8 cellular contexts compared by ENCODE assay signal in genomic region chr6:107916961-107917360, GRCh38. TPM values are rescaled to one million over a fixed set of nuclear protein-coding genes. Genes with fewer than 3 reads are reported as not detected.
DNase-seq lines count a peak whose midpoint lies in the region; ATAC-seq, FAIRE-seq and TF ChIP-seq lines count a peak whose summit lies in the region.
"Not testable (repeated sequence)": the region's sequence is repeated elsewhere in the genome, so short reads cannot be mapped to it uniquely, and the experiment has no call there.

No MANE protein-coding gene starts in this region.

- H3K9ac ChIP-seq in HUES6 (ENCODE audit: low read length); HepG2 (ENCODE audit: insufficient read depth, low read depth, low read length): not testable (repeated sequence)

- TF ChIP-seq RAD21 in HepG2 (CRISPR knock-in tag; IDR thresholded peaks at IDR 0.05) = not testable (repeated sequence)

- in situ Hi-C loops in HepG2 (cut with HindIII; ENCODE audit: extremely low pct_ligation_motif_present, low pct_unique_long_range_greater_than_20kb) = not testable (repeated sequence)

- peak overlapping the region; percentile 26 for H3K27ac Mint-ChIP-seq in activated CD4-positive, alpha-beta T cell treated with anti-CD3 and anti-CD28 coated beads for 36 hours
- peak overlapping the region; percentile 55 for H3K27ac Mint-ChIP-seq in activated CD8-positive, alpha-beta T cell treated with anti-CD3 and anti-CD28 coated beads for 36 hours
- peak overlapping the region; percentile 71 for H3K27ac Mint-ChIP-seq in activated T-helper 17 cell treated with anti-CD3 and anti-CD28 coated beads, Interleukin-2, amount 50 U/mL, for 72 hours
- H3K27ac Mint-ChIP-seq in activated naive CD8-positive, alpha-beta T cell treated with anti-CD3 and anti-CD28 coated beads for 36 hours = peak overlapping the region; percentile 44
- not testable (repeated sequence) for H3K27ac Mint-ChIP-seq in endothelial cell (ENCODE audit: unreplicated experiment)
- peak overlapping the region; percentile 18 for H3K27ac Mint-ChIP-seq in stimulated activated effector memory CD8-positive, alpha-beta T cell treated with anti-CD3 and anti-CD28 coated beads, Interleukin-12 subunit alpha, Interleukin-12 subunit beta, amount 100 ng/mL, for 72 hours

- not testable (repeated sequence) for H3K79me2 ChIP-seq in HepG2 (ENCODE audit: insufficient read depth, low read length)

- not testable (repeated sequence) for TF ChIP-seq CTCF in activated CD8-positive, alpha-beta T cell treated with anti-CD3 and anti-CD28 coated beads for 36 hours (IDR thresholded peaks at IDR 0.05); endothelial cell (IDR thresholded peaks at IDR 0.05; ENCODE audit: unreplicated experiment); HepG2 (CRISPR knock-in tag; IDR thresholded peaks at IDR 0.05)

- H3K9me3 Mint-ChIP-seq in activated CD4-positive, alpha-beta T cell treated with anti-CD3 and anti-CD28 coated beads for 36 hours (ENCODE audit: low read depth); activated CD8-positive, alpha-beta T cell treated with anti-CD3 and anti-CD28 coated beads for 36 hours; activated T-helper 17 cell treated with anti-CD3 and anti-CD28 coated beads, Interleukin-2, amount 50 U/mL, for 72 hours; stimulated activated effector memory CD8-positive, alpha-beta T cell treated with anti-CD3 and anti-CD28 coated beads, Interleukin-12 subunit alpha, Interleukin-12 subunit beta, amount 100 ng/mL, for 72 hours: not testable (repeated sequence)
- H3K9me3 Mint-ChIP-seq in activated naive CD8-positive, alpha-beta T cell treated with anti-CD3 and anti-CD28 coated beads for 36 hours = peaks cover 11% of the 10 kb centered on the region
- H3K9me3 Mint-ChIP-seq in endothelial cell (ENCODE audit: unreplicated experiment) = peaks cover 36% of the 10 kb centered on the region

- not testable (repeated sequence) for ATAC-seq in activated CD4-positive, alpha-beta T cell treated with anti-CD3 and anti-CD28 coated beads for 36 hours; activated CD8-positive, alpha-beta T cell treated with anti-CD3 and anti-CD28 coated beads for 36 hours; activated T-helper 17 cell treated with anti-CD3 and anti-CD28 coated beads, Interleukin-2, amount 50 U/mL, for 72 hours (replicated peaks); HepG2; stimulated activated effector memory CD8-positive, alpha-beta T cell treated with anti-CD3 and anti-CD28 coated beads, Interleukin-12 subunit alpha, Interleukin-12 subunit beta, amount 100 ng/mL, for 72 hours

- H3K36me3 Mint-ChIP-seq in activated CD4-positive, alpha-beta T cell treated with anti-CD3 and anti-CD28 coated beads for 36 hours (ENCODE audit: low read depth) = peaks cover 69% of the 10 kb centered on the region
- H3K36me3 Mint-ChIP-seq in activated CD8-positive, alpha-beta T cell treated with anti-CD3 and anti-CD28 coated beads for 36 hours (ENCODE audit: low read depth) = peaks cover 59% of the 10 kb centered on the region
- H3K36me3 Mint-ChIP-seq in activated T-helper 17 cell treated with anti-CD3 and anti-CD28 coated beads, Interleukin-2, amount 50 U/mL, for 72 hours (ENCODE audit: low read depth) = peaks cover 91% of the 10 kb centered on the region
- H3K36me3 Mint-ChIP-seq in activated naive CD8-positive, alpha-beta T cell treated with anti-CD3 and anti-CD28 coated beads for 36 hours = peaks cover 57% of the 10 kb centered on the region
- peaks cover 84% of the 10 kb centered on the region for H3K36me3 Mint-ChIP-seq in endothelial cell (ENCODE audit: low read depth, unreplicated experiment)
- peaks cover 87% of the 10 kb centered on the region for H3K36me3 Mint-ChIP-seq in stimulated activated effector memory CD8-positive, alpha-beta T cell treated with anti-CD3 and anti-CD28 coated beads, Interleukin-12 subunit alpha, Interleukin-12 subunit beta, amount 100 ng/mL, for 72 hours

- H3K27ac ChIP-seq in HUES6 (ENCODE audit: low read depth, low read length); HepG2 (ENCODE audit: extremely low read length, insufficient read depth, low read length): not testable (repeated sequence)

- H3K27me3 Mint-ChIP-seq in activated CD4-positive, alpha-beta T cell treated with anti-CD3 and anti-CD28 coated beads for 36 hours; activated CD8-positive, alpha-beta T cell treated with anti-CD3 and anti-CD28 coated beads for 36 hours; activated T-helper 17 cell treated with anti-CD3 and anti-CD28 coated beads, Interleukin-2, amount 50 U/mL, for 72 hours; activated naive CD8-positive, alpha-beta T cell treated with anti-CD3 and anti-CD28 coated beads for 36 hours; endothelial cell (ENCODE audit: unreplicated experiment): not testable (repeated sequence)

- not testable (repeated sequence) for H4K20me1 ChIP-seq in HepG2 (ENCODE audit: insufficient read depth, low read length)

- WGBS in HepG2 (ENCODE audit: low lambda C conversion rate) = 97% methylated on average over 6 of the region's 6 CpGs

- not testable (repeated sequence) for TF ChIP-seq EP300 in HepG2 (IDR thresholded peaks at IDR 0.05; ENCODE audit: low read depth in 2 of 2, low read length in 2 of 2); HepG2 (CRISPR knock-in tag; IDR thresholded peaks at IDR 0.05; ENCODE audit: borderline replicate concordance)

- BruUV-seq in HepG2 (replicated peaks; lab: Mats Ljungman, UMichigan) = TSS peak; percentile 5

- DNase-seq in activated CD4-positive, alpha-beta T cell treated with anti-CD3 and anti-CD28 coated beads for 36 hours; activated CD8-positive, alpha-beta T cell treated with anti-CD3 and anti-CD28 coated beads for 36 hours; activated naive CD8-positive, alpha-beta T cell treated with anti-CD3 and anti-CD28 coated beads for 36 hours; endothelial cell (ENCODE audit: low spot score); HepG2 (ENCODE audit: low spot score); stimulated activated effector memory CD8-positive, alpha-beta T cell treated with anti-CD3 and anti-CD28 coated beads, Interleukin-12 subunit alpha, Interleukin-12 subunit beta, amount 100 ng/mL, for 72 hours (ENCODE audit: low spot score in 2 of 2): not testable (repeated sequence)

- H2AFZ ChIP-seq in HepG2 (ENCODE audit: low read length) = not testable (repeated sequence)

- peaks cover 14% of the 10 kb centered on the region for H3K4me1 Mint-ChIP-seq in activated CD4-positive, alpha-beta T cell treated with anti-CD3 and anti-CD28 coated beads for 36 hours
- peaks cover 12% of the 10 kb centered on the region for H3K4me1 Mint-ChIP-seq in activated CD8-positive, alpha-beta T cell treated with anti-CD3 and anti-CD28 coated beads for 36 hours (ENCODE audit: low read depth)
- H3K4me1 Mint-ChIP-seq in activated T-helper 17 cell treated with anti-CD3 and anti-CD28 coated beads, Interleukin-2, amount 50 U/mL, for 72 hours; endothelial cell (ENCODE audit: unreplicated experiment): not testable (repeated sequence)
- H3K4me1 Mint-ChIP-seq in activated naive CD8-positive, alpha-beta T cell treated with anti-CD3 and anti-CD28 coated beads for 36 hours = peaks cover 10% of the 10 kb centered on the region
- peaks cover 18% of the 10 kb centered on the region for H3K4me1 Mint-ChIP-seq in stimulated activated effector memory CD8-positive, alpha-beta T cell treated with anti-CD3 and anti-CD28 coated beads, Interleukin-12 subunit alpha, Interleukin-12 subunit beta, amount 100 ng/mL, for 72 hours

- not testable (repeated sequence) for FAIRE-seq in HepG2 (lab: Jason Lieb, UNC)

- H3K4me1 ChIP-seq in HUES6 (ENCODE audit: control insufficient read depth, insufficient read depth, low read length); HepG2 (ENCODE audit: insufficient read depth, low read length): not testable (repeated sequence)

- H3K4me3 ChIP-seq in HUES6 (ENCODE audit: low read depth, low read length) = peak overlapping the region; percentile 1; the same call in 1 of the 2 replicates
- H3K4me3 ChIP-seq in HepG2 (replicated peaks in 1 of 3; ENCODE audit: insufficient read depth in 1 of 3, low read depth in 2 of 3, low read length in 3 of 3) = not testable (repeated sequence)

- intact Hi-C loops in activated CD4-positive, alpha-beta T cell treated with anti-CD3 and anti-CD28 coated beads for 36 hours (cut with DNase I, micrococcal nuclease) = loop anchor here in 1 of 2 experiments (1.0 to 2.0 kb wide), 2 partner anchors 40 to 47 kb away; no protein-coding TSS in a partner anchor
- intact Hi-C loops in activated CD8-positive, alpha-beta T cell treated with anti-CD3 and anti-CD28 coated beads for 36 hours (cut with micrococcal nuclease); HepG2 (cut with micrococcal nuclease; ENCODE audit: unreplicated experiment): not testable (repeated sequence)

- not testable (repeated sequence) for H3K4me2 ChIP-seq in HepG2 (ENCODE audit: low read depth, low read length)

- CTCF ChIA-PET in activated CD4-positive, alpha-beta T cell treated with anti-CD3 and anti-CD28 coated beads for 36 hours (lab: Charles Lee); activated CD8-positive, alpha-beta T cell treated with anti-CD3 and anti-CD28 coated beads for 36 hours (lab: Charles Lee); HepG2 (lab: Yijun Ruan, JAX; ENCODE audit: low intra/inter-chr PET ratio, low total read pairs): not testable (repeated sequence)

- TF ChIP-seq POLR2A in HepG2 (IDR thresholded peaks at IDR 0.05; ENCODE audit: insufficient read depth in 1 of 2, low read depth in 2 of 2, low read length in 2 of 2) = not testable (repeated sequence)

- POLR2A ChIA-PET in activated CD4-positive, alpha-beta T cell treated with anti-CD3 and anti-CD28 coated beads for 36 hours (lab: Charles Lee) = interaction anchor here (0.7 kb wide), 1 partner anchor 41 kb away, joined by 3 read pairs; the partner anchor contains the start of gene SEC63
- POLR2A ChIA-PET in activated CD8-positive, alpha-beta T cell treated with anti-CD3 and anti-CD28 coated beads for 36 hours (lab: Charles Lee); HepG2 (lab: Yijun Ruan, JAX): not testable (repeated sequence)

- not testable (repeated sequence) for H3K27me3 ChIP-seq in HUES6 (ENCODE audit: control insufficient read depth, insufficient read depth, low read length); HepG2 (ENCODE audit: control insufficient read depth in 1 of 2, insufficient read depth in 2 of 2, low read length in 2 of 2)

- peaks cover 82% of the 10 kb centered on the region for H3K9me3 ChIP-seq in HUES6 (ENCODE audit: control insufficient read depth, insufficient read depth, low read depth, low read length)
- peaks cover 20% of the 10 kb centered on the region for H3K9me3 ChIP-seq in HepG2 (ENCODE audit: low read length)

- not testable (repeated sequence) for H3K4me3 Mint-ChIP-seq in activated CD4-positive, alpha-beta T cell treated with anti-CD3 and anti-CD28 coated beads for 36 hours; activated CD8-positive, alpha-beta T cell treated with anti-CD3 and anti-CD28 coated beads for 36 hours; activated naive CD8-positive, alpha-beta T cell treated with anti-CD3 and anti-CD28 coated beads for 36 hours
- H3K4me3 Mint-ChIP-seq in activated T-helper 17 cell treated with anti-CD3 and anti-CD28 coated beads, Interleukin-2, amount 50 U/mL, for 72 hours = peak overlapping the region; percentile 41
- H3K4me3 Mint-ChIP-seq in endothelial cell (ENCODE audit: unreplicated experiment) = peak overlapping the region; percentile 83
- peak overlapping the region; percentile 39 for H3K4me3 Mint-ChIP-seq in stimulated activated effector memory CD8-positive, alpha-beta T cell treated with anti-CD3 and anti-CD28 coated beads, Interleukin-12 subunit alpha, Interleukin-12 subunit beta, amount 100 ng/mL, for 72 hours

- H3K36me3 ChIP-seq in HUES6 (ENCODE audit: control insufficient read depth, insufficient read depth, low read length) (peaks cover 100% of the 10 kb centered on the region), HepG2 (replicated peaks in 1 of 2; ENCODE audit: control insufficient read depth in 1 of 2, insufficient read depth in 2 of 2, low read length in 2 of 2) (peaks cover 23 to 67% of the 10 kb centered on the region in 2 experiments)

RNA-seq across cellular contexts. Expression of gene SEC63, which starts 41.0 kb away (rescaled TPM):
- total RNA-seq in activated CD4-positive, alpha-beta T cell treated with anti-CD3 and anti-CD28 coated beads for 36 hours = 100 to 1,000 TPM in 1 of 2 experiments, 10 to 100 TPM in 1; 98.7 to 100 TPM
- 10 to 100 TPM; 89.9 to 90.7 TPM for total RNA-seq in activated CD8-positive, alpha-beta T cell treated with anti-CD3 and anti-CD28 coated beads for 36 hours
- 10 to 100 TPM; 72.6 to 88.0 TPM for total RNA-seq in activated T-helper 17 cell treated with anti-CD3 and anti-CD28 coated beads, Interleukin-2, amount 50 U/mL, for 72 hours
- total RNA-seq in activated naive CD8-positive, alpha-beta T cell treated with anti-CD3 and anti-CD28 coated beads for 36 hours = 100 to 1,000 TPM in 1 of 2 experiments, 10 to 100 TPM in 1; 91.9 to 105 TPM
- total RNA-seq in endothelial cell (ENCODE audit: unreplicated experiment) (120 TPM), HepG2 (2016; rRNA removed; fragmentation: Illumina TruSeq; extraction: Trizol) (17.5 and 20.2 TPM in 2 replicates)
- total RNA-seq in HepG2 (2016; cell fraction: cytosol; rRNA removed; fragmentation: Illumina TruSeq; extraction: Trizol; ENCODE audit: low read depth) = 21.6 and 28.5 TPM in 2 replicates
- total RNA-seq in HepG2 (2016; cell fraction: insoluble cytoplasmic fraction; rRNA removed; fragmentation: Illumina TruSeq; extraction: Trizol) = 15.0 and 16.4 TPM in 2 replicates
- 14.9 and 15.0 TPM in 2 replicates for total RNA-seq in HepG2 (2016; cell fraction: membrane; rRNA removed; fragmentation: Illumina TruSeq; extraction: Trizol)
- 66.1 and 77.7 TPM in 2 replicates for total RNA-seq in HepG2 (2016; cell fraction: nucleus; rRNA removed; fragmentation: Illumina TruSeq; extraction: Trizol)
- 29.6 and 45.9 TPM in 2 replicates for polyA plus RNA-seq in HepG2 (2011; rRNA removed)
- 8.5 and 13.3 TPM in 2 replicates for polyA plus RNA-seq in HepG2 (2011; cell fraction: cytosol; rRNA removed)
- 15.1 and 18.7 TPM in 2 replicates for polyA plus RNA-seq in HepG2 (2011; cell fraction: nucleus; rRNA removed)
- 54.3 and 117 TPM in 2 replicates for polyA plus RNA-seq in HepG2 (2012)
- polyA plus RNA-seq in HepG2 (2016; cell fraction: cytosol; fragmentation: Illumina TruSeq; extraction: Trizol; ENCODE audit: low read depth) = 11.1 and 13.0 TPM in 2 replicates
- 56.3 and 56.5 TPM in 2 replicates for polyA plus RNA-seq in HepG2 (2016; cell fraction: insoluble cytoplasmic fraction; fragmentation: Illumina TruSeq; extraction: Trizol; ENCODE audit: low read depth)
- 18.9 and 20.3 TPM in 2 replicates for polyA plus RNA-seq in HepG2 (2016; cell fraction: membrane; fragmentation: Illumina TruSeq; extraction: Trizol; ENCODE audit: low read depth)
- polyA plus RNA-seq in HepG2 (2016; cell fraction: nucleus; fragmentation: Illumina TruSeq; extraction: Trizol; ENCODE audit: insufficient read depth, low read depth) = 161 and 164 TPM in 2 replicates
- 13.4 and 20.4 TPM in 2 replicates for polyA minus RNA-seq in HepG2 (2011; rRNA and poly(A)+ RNA removed; ENCODE audit: low replicate concordance)
- polyA minus RNA-seq in HepG2 (2011; cell fraction: cytosol; rRNA and poly(A)+ RNA removed) = 16.7 and 26.4 TPM in 2 replicates
- polyA minus RNA-seq in HepG2 (2011; cell fraction: nucleus; rRNA and poly(A)+ RNA removed) = 82.8 and 89.0 TPM in 2 replicates
